ENCODE assay signal across 2 cellular contexts in the genomic region with DNA sequence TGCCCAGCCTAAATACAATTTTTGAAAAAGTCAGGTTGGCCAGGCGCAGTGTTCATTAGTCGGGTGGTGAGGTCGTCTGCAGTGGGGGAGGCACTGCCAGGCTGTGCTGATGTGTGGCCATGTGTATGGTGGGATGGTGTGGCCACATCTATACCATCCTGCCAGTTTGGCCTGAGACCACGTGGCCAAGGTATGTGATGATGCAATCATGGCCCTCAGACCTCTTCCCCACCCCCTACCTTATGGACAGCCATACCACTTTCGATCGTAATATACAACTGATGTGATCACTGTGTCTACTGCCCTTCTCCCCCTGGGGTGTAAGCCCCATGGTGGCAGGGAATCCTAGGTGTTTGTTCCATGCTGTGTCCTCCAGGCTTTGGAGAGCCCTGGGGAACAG.
A peak's percentile ranks its signal among the peaks of the same experiment; 100 is the strongest.
TF ChIP-seq lines count a peak whose summit lies in the region.

No MANE protein-coding gene starts in this region.

TF ChIP-seq in WTC11, 78 proteins besides CTCF, POLR2A, EP300 and RAD21:
- TF ChIP-seq GABPB1 (CRISPR knock-in tag; IDR thresholded peaks at IDR 0.05) = peak; percentile 81
- no peak for TF ChIP-seq MYBL2 (CRISPR knock-in tag; IDR thresholded peaks at IDR 0.05)

TF ChIP-seq in HepG2, 621 proteins besides CTCF, POLR2A, EP300 and RAD21 (continues in another document):
- TF ChIP-seq, protein P1, sequence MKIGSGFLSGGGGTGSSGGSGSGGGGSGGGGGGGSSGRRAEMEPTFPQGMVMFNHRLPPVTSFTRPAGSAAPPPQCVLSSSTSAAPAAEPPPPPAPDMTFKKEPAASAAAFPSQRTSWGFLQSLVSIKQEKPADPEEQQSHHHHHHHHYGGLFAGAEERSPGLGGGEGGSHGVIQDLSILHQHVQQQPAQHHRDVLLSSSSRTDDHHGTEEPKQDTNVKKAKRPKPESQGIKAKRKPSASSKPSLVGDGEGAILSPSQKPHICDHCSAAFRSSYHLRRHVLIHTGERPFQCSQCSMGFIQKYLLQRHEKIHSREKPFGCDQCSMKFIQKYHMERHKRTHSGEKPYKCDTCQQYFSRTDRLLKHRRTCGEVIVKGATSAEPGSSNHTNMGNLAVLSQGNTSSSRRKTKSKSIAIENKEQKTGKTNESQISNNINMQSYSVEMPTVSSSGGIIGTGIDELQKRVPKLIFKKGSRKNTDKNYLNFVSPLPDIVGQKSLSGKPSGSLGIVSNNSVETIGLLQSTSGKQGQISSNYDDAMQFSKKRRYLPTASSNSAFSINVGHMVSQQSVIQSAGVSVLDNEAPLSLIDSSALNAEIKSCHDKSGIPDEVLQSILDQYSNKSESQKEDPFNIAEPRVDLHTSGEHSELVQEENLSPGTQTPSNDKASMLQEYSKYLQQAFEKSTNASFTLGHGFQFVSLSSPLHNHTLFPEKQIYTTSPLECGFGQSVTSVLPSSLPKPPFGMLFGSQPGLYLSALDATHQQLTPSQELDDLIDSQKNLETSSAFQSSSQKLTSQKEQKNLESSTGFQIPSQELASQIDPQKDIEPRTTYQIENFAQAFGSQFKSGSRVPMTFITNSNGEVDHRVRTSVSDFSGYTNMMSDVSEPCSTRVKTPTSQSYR (CRISPR knock-in tag; IDR thresholded peaks at IDR 0.05; ENCODE audit: borderline replicate concordance) = peak; percentile 39; the same call in 1 of the 2 replicates
- TF ChIP-seq NFKBIZ (CRISPR knock-in tag; IDR thresholded peaks at IDR 0.05) (no peak), ZNF441 (CRISPR knock-in tag; IDR thresholded peaks at IDR 0.05; ENCODE audit: borderline replicate concordance) (no peak), XRCC5 (optimal IDR thresholded peaks at IDR 0.05; ENCODE audit: low read length) (no peak), EED (CRISPR knock-in tag; IDR thresholded peaks at IDR 0.05) (no peak), HDAC2 (CRISPR knock-in tag; IDR thresholded peaks at IDR 0.05) (no peak), RARG (CRISPR knock-in tag; IDR thresholded peaks at IDR 0.05; ENCODE audit: low read depth) (no peak), ZNF234 (CRISPR knock-in tag; conservative IDR thresholded peaks at IDR 0.05) (no peak), ZNF101 (CRISPR knock-in tag; IDR thresholded peaks at IDR 0.05; ENCODE audit: borderline replicate concordance, low read depth) (no peak), ZKSCAN8 (CRISPR knock-in tag; IDR thresholded peaks at IDR 0.05; ENCODE audit: borderline replicate concordance) (no peak), MYPOP (CRISPR knock-in tag; IDR thresholded peaks at IDR 0.05) (no peak), TEAD3 (CRISPR knock-in tag; optimal IDR thresholded peaks at IDR 0.05; ENCODE audit: borderline replicate concordance) (peak; percentile 38), ZNF576 (CRISPR knock-in tag; IDR thresholded peaks at IDR 0.05) (no peak), ZNF12 (CRISPR knock-in tag; IDR thresholded peaks at IDR 0.05) (no peak), GTF2F1 (IDR thresholded peaks at IDR 0.05; ENCODE audit: low read length) (no peak), ZNF18 (CRISPR knock-in tag; IDR thresholded peaks at IDR 0.05; ENCODE audit: insufficient replicate concordance) (no peak), ZBTB42 (CRISPR knock-in tag; IDR thresholded peaks at IDR 0.05) (no peak), ZNF33B (CRISPR knock-in tag; IDR thresholded peaks at IDR 0.05) (no peak), NFE2 (CRISPR knock-in tag; IDR thresholded peaks at IDR 0.05) (no peak), ATF7 (IDR thresholded peaks at IDR 0.05) (peak; percentile 83), ATF7 (CRISPR knock-in tag; IDR thresholded peaks at IDR 0.05) (no peak), ELF4 (CRISPR knock-in tag; IDR thresholded peaks at IDR 0.05; ENCODE audit: borderline replicate concordance) (no peak), CEBPB (IDR thresholded peaks at IDR 0.05; ENCODE audit: borderline replicate concordance, low read depth, low read length) (peak; percentile 95), ZNF484 (CRISPR knock-in tag; IDR thresholded peaks at IDR 0.05; ENCODE audit: borderline replicate concordance, low read depth) (no peak), ZNF616 (CRISPR knock-in tag; IDR thresholded peaks at IDR 0.05; ENCODE audit: low read depth) (no peak), KAT7 (CRISPR knock-in tag; IDR thresholded peaks at IDR 0.05; ENCODE audit: borderline replicate concordance) (no peak), PITX1 (CRISPR knock-in tag; IDR thresholded peaks at IDR 0.05) (no peak), ZNF773 (CRISPR knock-in tag; IDR thresholded peaks at IDR 0.05; ENCODE audit: borderline replicate concordance) (no peak), MAX (IDR thresholded peaks at IDR 0.05) (0 out of 2 replicates have a peak, but pooled peaks have one; percentile 22)
- TF ChIP-seq, protein P2, sequence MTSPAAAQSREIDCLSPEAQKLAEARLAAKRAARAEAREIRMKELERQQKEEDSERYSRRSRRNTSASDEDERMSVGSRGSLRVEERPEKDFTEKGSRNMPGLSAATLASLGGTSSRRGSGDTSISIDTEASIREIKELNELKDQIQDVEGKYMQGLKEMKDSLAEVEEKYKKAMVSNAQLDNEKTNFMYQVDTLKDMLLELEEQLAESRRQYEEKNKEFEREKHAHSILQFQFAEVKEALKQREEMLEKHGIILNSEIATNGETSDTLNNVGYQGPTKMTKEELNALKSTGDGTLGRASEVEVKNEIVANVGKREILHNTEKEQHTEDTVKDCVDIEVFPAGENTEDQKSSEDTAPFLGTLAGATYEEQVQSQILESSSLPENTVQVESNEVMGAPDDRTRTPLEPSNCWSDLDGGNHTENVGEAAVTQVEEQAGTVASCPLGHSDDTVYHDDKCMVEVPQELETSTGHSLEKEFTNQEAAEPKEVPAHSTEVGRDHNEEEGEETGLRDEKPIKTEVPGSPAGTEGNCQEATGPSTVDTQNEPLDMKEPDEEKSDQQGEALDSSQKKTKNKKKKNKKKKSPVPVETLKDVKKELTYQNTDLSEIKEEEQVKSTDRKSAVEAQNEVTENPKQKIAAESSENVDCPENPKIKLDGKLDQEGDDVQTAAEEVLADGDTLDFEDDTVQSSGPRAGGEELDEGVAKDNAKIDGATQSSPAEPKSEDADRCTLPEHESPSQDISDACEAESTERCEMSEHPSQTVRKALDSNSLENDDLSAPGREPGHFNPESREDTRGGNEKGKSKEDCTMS (CRISPR knock-in tag; conservative IDR thresholded peaks at IDR 0.05) = no peak
- TF ChIP-seq, protein P3, sequence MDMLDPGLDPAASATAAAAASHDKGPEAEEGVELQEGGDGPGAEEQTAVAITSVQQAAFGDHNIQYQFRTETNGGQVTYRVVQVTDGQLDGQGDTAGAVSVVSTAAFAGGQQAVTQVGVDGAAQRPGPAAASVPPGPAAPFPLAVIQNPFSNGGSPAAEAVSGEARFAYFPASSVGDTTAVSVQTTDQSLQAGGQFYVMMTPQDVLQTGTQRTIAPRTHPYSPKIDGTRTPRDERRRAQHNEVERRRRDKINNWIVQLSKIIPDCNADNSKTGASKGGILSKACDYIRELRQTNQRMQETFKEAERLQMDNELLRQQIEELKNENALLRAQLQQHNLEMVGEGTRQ (IDR thresholded peaks at IDR 0.05; ENCODE audit: low read depth, low read length) = peak; percentile 44
- TF ChIP-seq, protein P3 (CRISPR knock-in tag; IDR thresholded peaks at IDR 0.05; ENCODE audit: borderline replicate concordance) = peak; percentile 27; the same call in 1 of the 2 replicates
- TF ChIP-seq, protein P4, sequence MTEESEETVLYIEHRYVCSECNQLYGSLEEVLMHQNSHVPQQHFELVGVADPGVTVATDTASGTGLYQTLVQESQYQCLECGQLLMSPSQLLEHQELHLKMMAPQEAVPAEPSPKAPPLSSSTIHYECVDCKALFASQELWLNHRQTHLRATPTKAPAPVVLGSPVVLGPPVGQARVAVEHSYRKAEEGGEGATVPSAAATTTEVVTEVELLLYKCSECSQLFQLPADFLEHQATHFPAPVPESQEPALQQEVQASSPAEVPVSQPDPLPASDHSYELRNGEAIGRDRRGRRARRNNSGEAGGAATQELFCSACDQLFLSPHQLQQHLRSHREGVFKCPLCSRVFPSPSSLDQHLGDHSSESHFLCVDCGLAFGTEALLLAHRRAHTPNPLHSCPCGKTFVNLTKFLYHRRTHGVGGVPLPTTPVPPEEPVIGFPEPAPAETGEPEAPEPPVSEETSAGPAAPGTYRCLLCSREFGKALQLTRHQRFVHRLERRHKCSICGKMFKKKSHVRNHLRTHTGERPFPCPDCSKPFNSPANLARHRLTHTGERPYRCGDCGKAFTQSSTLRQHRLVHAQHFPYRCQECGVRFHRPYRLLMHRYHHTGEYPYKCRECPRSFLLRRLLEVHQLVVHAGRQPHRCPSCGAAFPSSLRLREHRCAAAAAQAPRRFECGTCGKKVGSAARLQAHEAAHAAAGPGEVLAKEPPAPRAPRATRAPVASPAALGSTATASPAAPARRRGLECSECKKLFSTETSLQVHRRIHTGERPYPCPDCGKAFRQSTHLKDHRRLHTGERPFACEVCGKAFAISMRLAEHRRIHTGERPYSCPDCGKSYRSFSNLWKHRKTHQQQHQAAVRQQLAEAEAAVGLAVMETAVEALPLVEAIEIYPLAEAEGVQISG (CRISPR knock-in tag; IDR thresholded peaks at IDR 0.05) = no peak
- TF ChIP-seq, protein P5, sequence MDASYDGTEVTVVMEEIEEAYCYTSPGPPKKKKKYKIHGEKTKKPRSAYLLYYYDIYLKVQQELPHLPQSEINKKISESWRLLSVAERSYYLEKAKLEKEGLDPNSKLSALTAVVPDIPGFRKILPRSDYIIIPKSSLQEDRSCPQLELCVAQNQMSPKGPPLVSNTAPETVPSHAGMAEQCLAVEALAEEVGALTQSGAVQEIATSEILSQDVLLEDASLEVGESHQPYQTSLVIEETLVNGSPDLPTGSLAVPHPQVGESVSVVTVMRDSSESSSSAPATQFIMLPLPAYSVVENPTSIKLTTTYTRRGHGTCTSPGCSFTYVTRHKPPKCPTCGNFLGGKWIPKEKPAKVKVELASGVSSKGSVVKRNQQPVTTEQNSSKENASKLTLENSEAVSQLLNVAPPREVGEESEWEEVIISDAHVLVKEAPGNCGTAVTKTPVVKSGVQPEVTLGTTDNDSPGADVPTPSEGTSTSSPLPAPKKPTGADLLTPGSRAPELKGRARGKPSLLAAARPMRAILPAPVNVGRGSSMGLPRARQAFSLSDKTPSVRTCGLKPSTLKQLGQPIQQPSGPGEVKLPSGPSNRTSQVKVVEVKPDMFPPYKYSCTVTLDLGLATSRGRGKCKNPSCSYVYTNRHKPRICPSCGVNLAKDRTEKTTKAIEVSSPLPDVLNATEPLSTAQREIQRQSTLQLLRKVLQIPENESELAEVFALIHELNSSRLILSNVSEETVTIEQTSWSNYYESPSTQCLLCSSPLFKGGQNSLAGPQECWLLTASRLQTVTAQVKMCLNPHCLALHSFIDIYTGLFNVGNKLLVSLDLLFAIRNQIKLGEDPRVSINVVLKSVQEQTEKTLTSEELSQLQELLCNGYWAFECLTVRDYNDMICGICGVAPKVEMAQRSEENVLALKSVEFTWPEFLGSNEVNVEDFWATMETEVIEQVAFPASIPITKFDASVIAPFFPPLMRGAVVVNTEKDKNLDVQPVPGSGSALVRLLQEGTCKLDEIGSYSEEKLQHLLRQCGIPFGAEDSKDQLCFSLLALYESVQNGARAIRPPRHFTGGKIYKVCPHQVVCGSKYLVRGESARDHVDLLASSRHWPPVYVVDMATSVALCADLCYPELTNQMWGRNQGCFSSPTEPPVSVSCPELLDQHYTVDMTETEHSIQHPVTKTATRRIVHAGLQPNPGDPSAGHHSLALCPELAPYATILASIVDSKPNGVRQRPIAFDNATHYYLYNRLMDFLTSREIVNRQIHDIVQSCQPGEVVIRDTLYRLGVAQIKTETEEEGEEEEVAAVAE (CRISPR knock-in tag; IDR thresholded peaks at IDR 0.05; ENCODE audit: borderline replicate concordance) = no peak
- TF ChIP-seq, protein P6, sequence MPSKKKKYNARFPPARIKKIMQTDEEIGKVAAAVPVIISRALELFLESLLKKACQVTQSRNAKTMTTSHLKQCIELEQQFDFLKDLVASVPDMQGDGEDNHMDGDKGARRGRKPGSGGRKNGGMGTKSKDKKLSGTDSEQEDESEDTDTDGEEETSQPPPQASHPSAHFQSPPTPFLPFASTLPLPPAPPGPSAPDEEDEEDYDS (CRISPR knock-in tag; IDR thresholded peaks at IDR 0.05) = no peak
- TF ChIP-seq, protein P7, sequence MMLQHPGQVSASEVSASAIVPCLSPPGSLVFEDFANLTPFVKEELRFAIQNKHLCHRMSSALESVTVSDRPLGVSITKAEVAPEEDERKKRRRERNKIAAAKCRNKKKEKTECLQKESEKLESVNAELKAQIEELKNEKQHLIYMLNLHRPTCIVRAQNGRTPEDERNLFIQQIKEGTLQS (CRISPR knock-in tag; IDR thresholded peaks at IDR 0.05) = peak; percentile 74
- TF ChIP-seq, protein P8, sequence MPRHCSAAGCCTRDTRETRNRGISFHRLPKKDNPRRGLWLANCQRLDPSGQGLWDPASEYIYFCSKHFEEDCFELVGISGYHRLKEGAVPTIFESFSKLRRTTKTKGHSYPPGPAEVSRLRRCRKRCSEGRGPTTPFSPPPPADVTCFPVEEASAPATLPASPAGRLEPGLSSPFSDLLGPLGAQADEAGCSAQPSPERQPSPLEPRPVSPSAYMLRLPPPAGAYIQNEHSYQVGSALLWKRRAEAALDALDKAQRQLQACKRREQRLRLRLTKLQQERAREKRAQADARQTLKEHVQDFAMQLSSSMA (CRISPR knock-in tag; IDR thresholded peaks at IDR 0.05) = no peak
